Comparison of ENCODE assay signal across 8 cellular contexts in genomic region chr19:54325194-54325621, GRCh38. TPM values are rescaled to one million over a fixed set of nuclear protein-coding genes. Genes with fewer than 3 reads are reported as not detected.
A peak's percentile ranks its signal among the peaks of the same experiment; 100 is the strongest.
DNase-seq lines count a peak whose midpoint lies in the region; ATAC-seq and TF ChIP-seq lines count a peak whose summit lies in the region.

No MANE protein-coding gene starts in this region.

- H2BK5ac ChIP-seq in mesenchymal stem cell (ENCODE audit: low read depth, low read length, poor library complexity, severe bottlenecking): no peak overlapping the region

- H4K91ac ChIP-seq in mesenchymal stem cell (ENCODE audit: low read length): no peak overlapping the region

- no peaks in the 10 kb centered on the region for H3K79me2 ChIP-seq in HCT116 (ENCODE audit: insufficient read depth, low read length)

- no peak for TF ChIP-seq POLR2A in HCT116 (IDR thresholded peaks at IDR 0.05; ENCODE audit: borderline replicate concordance, extremely low read depth, insufficient read depth, insufficient read length)
- TF ChIP-seq POLR2A in heart left ventricle (IDR thresholded peaks at IDR 0.05): no peak
- no peak for TF ChIP-seq POLR2A in spleen (IDR thresholded peaks at IDR 0.05)

- no peak overlapping the region for H3K9ac ChIP-seq in HCT116 (ENCODE audit: low read length)
- H3K9ac ChIP-seq in mesenchymal stem cell (ENCODE audit: low read length): no peak overlapping the region

- peaks cover 8 to 19% (median 14%) of the 10 kb centered on the region in 4 donors for H3K4me1 Mint-ChIP-seq in CD4-positive, alpha-beta memory T cell

- BruUV-seq in HCT116 (replicated peaks; lab: Mats Ljungman, UMichigan) (no TSS peak), Panc1 (replicated peaks; lab: Mats Ljungman, UMichigan) (no TSS peak)

- H2BK12ac ChIP-seq in mesenchymal stem cell (ENCODE audit: low read length in 2 of 2): no peak overlapping the region

- peak; percentile 85 for ATAC-seq in HCT116
- peak; percentile 82 for ATAC-seq in Panc1
- ATAC-seq in heart left ventricle: peak in 2 of 4 donors; percentile 36 to 61

- H3K9me2 ChIP-seq in HCT116 (ENCODE audit: insufficient read depth): no peaks in the 10 kb centered on the region

- H2BK120ac ChIP-seq in mesenchymal stem cell (ENCODE audit: low read depth, low read length): no peak overlapping the region

- peaks cover 11 to 13% of the 10 kb centered on the region in 2 donors for H3K27me3 Mint-ChIP-seq in CD4-positive, alpha-beta memory T cell

- intact Hi-C loops in CD4-positive, alpha-beta memory T cell (cut with micrococcal nuclease): loop anchor here (1.0 kb wide), 2 partner anchors 29 to 66 kb away; no protein-coding TSS in a partner anchor
- intact Hi-C loops in HCT116 (cut with micrococcal nuclease): loop anchor here (1.0 kb wide), 1 partner anchor 65 kb away; no protein-coding TSS in a partner anchor
- intact Hi-C loops in Panc1 (cut with micrococcal nuclease; ENCODE audit: unreplicated experiment): no loop called here
- intact Hi-C loops in heart left ventricle (cut with DNase I): loop anchor here in 7 of 10 donors (1.0 to 10.0 kb wide), 5 partner anchors 65 to 70 kb away; no protein-coding TSS in a partner anchor
- intact Hi-C loops in spleen (cut with DNase I; ENCODE audit: low total_unique reads): loop anchor here (2.0 kb wide), 1 partner anchor 66 kb away; no protein-coding TSS in a partner anchor

- H3K79me1 ChIP-seq in mesenchymal stem cell (replicated peaks; ENCODE audit: low read length, poor library complexity, severe bottlenecking): no peaks in the 10 kb centered on the region

- H3K14ac ChIP-seq in mesenchymal stem cell (ENCODE audit: low read length in 2 of 2): no peak overlapping the region

- H2AK5ac ChIP-seq in mesenchymal stem cell (ENCODE audit: low read length, severe bottlenecking): no peak overlapping the region

- CTCF ChIA-PET in CD4-positive, alpha-beta memory T cell (lab: Charles Lee; ENCODE audit: partially characterized antibody): interaction anchor here (1.0 to 18.5 kb wide), 4 partner anchors 29 to 113 kb away, joined by 4 to 279 read pairs (median 10); no protein-coding TSS in a partner anchor
- CTCF ChIA-PET in HCT116 (lab: Charles Lee): interaction anchor here (0.6 to 1.7 kb wide), 5 partner anchors 9 to 516 kb away, joined by 3 to 7 read pairs (median 3); no protein-coding TSS in a partner anchor
- CTCF ChIA-PET in Panc1 (lab: Charles Lee): interaction anchor here (0.7 to 2.4 kb wide), 3 partner anchors 9 to 66 kb away, joined by 4 to 7 read pairs (median 6); no protein-coding TSS in a partner anchor

- H4K8ac ChIP-seq in mesenchymal stem cell (ENCODE audit: low read length): no peak overlapping the region

- H3K4me1 ChIP-seq in CD4-positive, alpha-beta memory T cell (ENCODE audit: insufficient read depth, low read length): peaks cover 8% of the 10 kb centered on the region
- no peaks in the 10 kb centered on the region for H3K4me1 ChIP-seq in HCT116 (ENCODE audit: control insufficient read depth in 1 of 2, insufficient read depth in 2 of 2, low read length in 2 of 2)
- no peaks in the 10 kb centered on the region for H3K4me1 ChIP-seq in Panc1 (ENCODE audit: control insufficient read depth, insufficient read depth, low read length)
- H3K4me1 ChIP-seq in heart left ventricle: peaks cover 0 to 9% (median 0%) of the 10 kb centered on the region in 12 donors
- peaks cover 0 to 42% (median 24%) of the 10 kb centered on the region in 6 donors for H3K4me1 ChIP-seq in spleen
- H3K4me1 ChIP-seq in mesenchymal stem cell (ENCODE audit: control insufficient read depth, insufficient read depth, low read depth, low read length): no peaks in the 10 kb centered on the region

- no peak overlapping the region for H3K18ac ChIP-seq in mesenchymal stem cell (ENCODE audit: low read depth in 1 of 2, low read length in 2 of 2)

- no peaks in the 10 kb centered on the region for H3K36me3 Mint-ChIP-seq in CD4-positive, alpha-beta memory T cell

- H2AFZ ChIP-seq in HCT116 (ENCODE audit: low read depth, low read length, poor library complexity, severe bottlenecking) (peak overlapping the region; percentile 32), mesenchymal stem cell (ENCODE audit: low read depth, low read length) (no peak overlapping the region)

- RAD21 ChIA-PET in HCT116 (lab: Charles Lee; ENCODE audit: low non-redundant PET in 1 of 2, low total read pairs in 2 of 2, uncharacterized antibody in 2 of 2, unreplicated experiment in 2 of 2): no interaction called here

- DNase-seq in CD4-positive, alpha-beta memory T cell: peak; percentile 59 to 68 (median 64)
- DNase-seq in HCT116 (ENCODE audit: low read depth, low spot score) (peak; percentile 31), Panc1 (ENCODE audit: low read depth, low spot score) (peak; percentile 53), heart left ventricle (no peak), spleen (no peak), NCI-H226 (no peak), mesenchymal stem cell (no peak)
- DNase-seq in activated naive CD4-positive, alpha-beta T cell treated with Interleukin-2 at 50 U/mL for 16 hours: peak; percentile 37

- H3K4me3 Mint-ChIP-seq in CD4-positive, alpha-beta memory T cell: no peak overlapping the region

- in situ Hi-C loops in Panc1 (cut with HindIII; ENCODE audit: low pct_unique_long_range_greater_than_20kb, low sequenced_read_pairs): no loop called here

- no peaks in the 10 kb centered on the region for H4K20me1 ChIP-seq in HCT116 (ENCODE audit: insufficient read depth)

- H3K36me3 ChIP-seq in CD4-positive, alpha-beta memory T cell (ENCODE audit: insufficient read depth, low read length): no peaks in the 10 kb centered on the region
- H3K36me3 ChIP-seq in HCT116 (ENCODE audit: control insufficient read depth in 1 of 2, insufficient read depth in 2 of 2, low read length in 2 of 2) (no peaks in the 10 kb centered on the region), Panc1 (ENCODE audit: control insufficient read depth, insufficient read depth, low read length) (no peaks in the 10 kb centered on the region), heart left ventricle (no peaks in the 10 kb centered on the region), spleen (no peaks in the 10 kb centered on the region), mesenchymal stem cell (ENCODE audit: control insufficient read depth in 1 of 2, insufficient read depth in 2 of 2, low read depth in 1 of 2, low read length in 2 of 2) (no peaks in the 10 kb centered on the region)

- 5 to 8% (median 7%) methylated on average over 4 of the region's 4 CpGs for WGBS in heart left ventricle, 4 donors
- WGBS in spleen, 5 donors: 5 to 11% (median 7%) methylated on average over 4 of the region's 4 CpGs
- 5% methylated on average over 4 of the region's 4 CpGs for whole genome bisulfite sequencing in mesenchymal stem cell

- no peaks in the 10 kb centered on the region for H3K9me3 Mint-ChIP-seq in CD4-positive, alpha-beta memory T cell

- H2BK15ac ChIP-seq in mesenchymal stem cell (ENCODE audit: low read depth, poor library complexity, severe bottlenecking): no peak overlapping the region

- H3K4me3 ChIP-seq in CD4-positive, alpha-beta memory T cell (ENCODE audit: low read length in 2 of 2): no peak overlapping the region
- H3K4me3 ChIP-seq in HCT116 (replicated peaks in 1 of 2; ENCODE audit: low read depth in 1 of 2, low read length in 2 of 2) (no peak overlapping the region), Panc1 (ENCODE audit: low read depth in 2 of 2, low read length in 2 of 2) (no peak overlapping the region), heart left ventricle (no peak overlapping the region), spleen (no peak overlapping the region), mesenchymal stem cell (ENCODE audit: insufficient read depth in 1 of 2, low read depth in 1 of 2, low read length in 2 of 2) (no peak overlapping the region)

- no peak overlapping the region for H3K4ac ChIP-seq in mesenchymal stem cell (ENCODE audit: low read depth in 1 of 2, low read length in 2 of 2)

- no peak overlapping the region for H3K23ac ChIP-seq in mesenchymal stem cell (ENCODE audit: low read length in 2 of 2)

- TF ChIP-seq CTCF in HCT116 (IDR thresholded peaks at IDR 0.05 in 2 of 3, conservative IDR thresholded peaks at IDR 0.05 in 1 of 3; ENCODE audit: borderline replicate concordance in 1 of 3, insufficient read depth in 1 of 3, low read depth in 2 of 3, low read length in 2 of 3): peak; percentile 64 to 91 (median 81); a peak in 5 of 6 replicates
- peak; percentile 98 for TF ChIP-seq CTCF in Panc1 (IDR thresholded peaks at IDR 0.05)
- peak; percentile 61 to 83 (median 75) for TF ChIP-seq CTCF in heart left ventricle (IDR thresholded peaks at IDR 0.05)
- peak; percentile 52 to 90 (median 82) for TF ChIP-seq CTCF in spleen (IDR thresholded peaks at IDR 0.05 in 8 of 11, conservative IDR thresholded peaks at IDR 0.05 in 3 of 11)

- H3K27ac ChIP-seq in CD4-positive, alpha-beta memory T cell (ENCODE audit: low read depth, low read length): no peak overlapping the region
- no peak overlapping the region for H3K27ac ChIP-seq in HCT116 (ENCODE audit: low read depth, low read length)
- no peak overlapping the region for H3K27ac ChIP-seq in Panc1 (ENCODE audit: low read length)
- no peak overlapping the region for H3K27ac ChIP-seq in heart left ventricle
- peak overlapping the region in 4 of 8 donors; percentile 5 to 53 (median 25) for H3K27ac ChIP-seq in spleen
- H3K27ac ChIP-seq in mesenchymal stem cell (ENCODE audit: low read length, poor library complexity, severe bottlenecking): no peak overlapping the region

- H3K27me3 ChIP-seq in CD4-positive, alpha-beta memory T cell (ENCODE audit: insufficient read depth, low read length): no peaks in the 10 kb centered on the region
- H3K27me3 ChIP-seq in HCT116 (ENCODE audit: insufficient read depth, low read length) (no peaks in the 10 kb centered on the region), Panc1 (ENCODE audit: control insufficient read depth, insufficient read depth, low read length) (peaks cover 7% of the 10 kb centered on the region; the same call in 1 of the 2 replicates), heart left ventricle (peaks cover 0 to 39% (median 5%) of the 10 kb centered on the region in 9 donors), spleen (replicated peaks in 1 of 7) (peaks cover 0 to 6% (median 0%) of the 10 kb centered on the region in 7 donors), mesenchymal stem cell (ENCODE audit: control insufficient read depth in 1 of 2, insufficient read depth in 1 of 2, low read length in 2 of 2) (peaks cover 0 to 20% of the 10 kb centered on the region in 2 experiments)

- peak overlapping the region in 2 of 7 donors; percentile 0 to 58 for H3K27ac Mint-ChIP-seq in CD4-positive, alpha-beta memory T cell

- H3K9me3 ChIP-seq in CD4-positive, alpha-beta memory T cell (ENCODE audit: control insufficient read depth in 1 of 2, low read length in 2 of 2): no peaks in the 10 kb centered on the region
- H3K9me3 ChIP-seq in HCT116 (ENCODE audit: control insufficient read depth in 1 of 2, insufficient read depth in 1 of 2, low read depth in 1 of 2, low read length in 2 of 2): peaks cover 0 to 6% of the 10 kb centered on the region in 2 experiments; a peak in 2 of 4 replicates
- H3K9me3 ChIP-seq in Panc1 (ENCODE audit: control insufficient read depth, insufficient read depth, low read depth, low read length): no peaks in the 10 kb centered on the region
- no peaks in the 10 kb centered on the region for H3K9me3 ChIP-seq in heart left ventricle
- H3K9me3 ChIP-seq in spleen: no peaks in the 10 kb centered on the region
- H3K9me3 ChIP-seq in mesenchymal stem cell (ENCODE audit: control insufficient read depth, low read length): peaks cover 2% of the 10 kb centered on the region

- no peak overlapping the region for H3K4me2 ChIP-seq in HCT116 (ENCODE audit: low read length)
- no peak overlapping the region for H3K4me2 ChIP-seq in mesenchymal stem cell (ENCODE audit: low read length, poor library complexity, severe bottlenecking)

- peak; percentile 52 for TF ChIP-seq RAD21 in HCT116 (IDR thresholded peaks at IDR 0.05; ENCODE audit: low read depth)

- POLR2A ChIA-PET in CD4-positive, alpha-beta memory T cell (lab: Charles Lee; ENCODE audit: partially characterized antibody): interaction anchor here (1.8 to 2.7 kb wide), 2 partner anchors 63 to 64 kb away, joined by 9 read pairs; no protein-coding TSS in a partner anchor
- POLR2A ChIA-PET in HCT116 (lab: Charles Lee) (no interaction called here), Panc1 (lab: Charles Lee) (no interaction called here)

RNA-seq across cellular contexts. Expression of gene LILRA5, which starts 12.2 kb away (rescaled TPM):
- total RNA-seq in CD4-positive, alpha-beta memory T cell: under 1 TPM; 0.36 to 0.38 TPM
- polyA plus RNA-seq in CD4-positive, alpha-beta memory T cell: not detected
- not detected for total RNA-seq in HCT116 (2021; ENCODE audit: unreplicated experiment)
- not detected in 2 replicates for polyA plus RNA-seq in HCT116 (2012)
- total RNA-seq in Panc1 (2021; ENCODE audit: unreplicated experiment): not detected
- polyA plus RNA-seq in Panc1 (2012; ENCODE audit: insufficient read length): not detected
- 10 to 100 TPM in 1 of 9 donors, 1 to 10 TPM in 6, under 1 TPM in 1, not detected in 1; 0.27 to 16.2 (median 1.5) TPM for total RNA-seq in heart left ventricle
- 1 to 10 TPM in 1 of 2 donors, under 1 TPM in 1; 0.19 to 4.7 TPM for polyA plus RNA-seq in heart left ventricle
- 100 to 1,000 TPM in 2 of 7 donors, 10 to 100 TPM in 5; 43.3 to 262 (median 79.9) TPM for total RNA-seq in spleen
- 10 to 100 TPM; 16.3 to 53.6 (median 34.5) TPM for polyA plus RNA-seq in spleen
- polyA plus RNA-seq in mesenchymal stem cell (2013, experiment 1 of 2): not detected
- not detected for polyA plus RNA-seq in mesenchymal stem cell (2013, experiment 2 of 2)

RNA-seq across cellular contexts. Expression of gene LILRA4, which starts 13.8 kb away (rescaled TPM):
- total RNA-seq in CD4-positive, alpha-beta memory T cell: not detected
- under 1 TPM in 1 of 2 donors, not detected in 1; 0.45 TPM for polyA plus RNA-seq in CD4-positive, alpha-beta memory T cell
- not detected for total RNA-seq in HCT116 (2021; ENCODE audit: unreplicated experiment)
- polyA plus RNA-seq in HCT116 (2012): not detected in 2 replicates
- not detected for total RNA-seq in Panc1 (2021; ENCODE audit: unreplicated experiment)
- polyA plus RNA-seq in Panc1 (2012; ENCODE audit: insufficient read length): not detected
- not detected for total RNA-seq in heart left ventricle
- not detected for polyA plus RNA-seq in heart left ventricle
- total RNA-seq in spleen: 10 to 100 TPM; 11.5 to 61.1 (median 17.5) TPM
- polyA plus RNA-seq in spleen: 10 to 100 TPM; 32.1 to 80.9 (median 39.8) TPM
- not detected for polyA plus RNA-seq in mesenchymal stem cell (2013, experiment 1 of 2)
- not detected for polyA plus RNA-seq in mesenchymal stem cell (2013, experiment 2 of 2)

RNA-seq across cellular contexts. Expression of gene LAIR1, which starts 39.5 kb away (rescaled TPM):
- 10 to 100 TPM; 57.6 to 59.8 TPM for total RNA-seq in CD4-positive, alpha-beta memory T cell
- 10 to 100 TPM; 23.1 to 60.5 TPM for polyA plus RNA-seq in CD4-positive, alpha-beta memory T cell
- total RNA-seq in HCT116 (2021; ENCODE audit: unreplicated experiment): 0.89 TPM
- polyA plus RNA-seq in HCT116 (2012): 0.34 and 0.39 TPM in 2 replicates
- 0.05 TPM for total RNA-seq in Panc1 (2021; ENCODE audit: unreplicated experiment)
- polyA plus RNA-seq in Panc1 (2012; ENCODE audit: insufficient read length): not detected
- 100 to 1,000 TPM in 1 of 9 donors, 10 to 100 TPM in 1, 1 to 10 TPM in 7; 3.5 to 102 (median 5.4) TPM for total RNA-seq in heart left ventricle
- polyA plus RNA-seq in heart left ventricle: 1 to 10 TPM; 2.9 to 5.3 TPM
- 100 to 1,000 TPM in 6 of 7 donors, 10 to 100 TPM in 1; 95.9 to 164 (median 125) TPM for total RNA-seq in spleen
- 10 to 100 TPM; 56.3 to 74.8 (median 71.1) TPM for polyA plus RNA-seq in spleen
- not detected for polyA plus RNA-seq in mesenchymal stem cell (2013, experiment 1 of 2)
- polyA plus RNA-seq in mesenchymal stem cell (2013, experiment 2 of 2): not detected

RNA-seq across cellular contexts. Expression of gene LILRB2, which starts 44.3 kb away (rescaled TPM):
- 1 to 10 TPM in 1 of 2 experiments, under 1 TPM in 1; 0.58 to 1.2 TPM for total RNA-seq in CD4-positive, alpha-beta memory T cell
- not detected for polyA plus RNA-seq in CD4-positive, alpha-beta memory T cell
- total RNA-seq in HCT116 (2021; ENCODE audit: unreplicated experiment): not detected
- polyA plus RNA-seq in HCT116 (2012): not detected in 2 replicates
- not detected for total RNA-seq in Panc1 (2021; ENCODE audit: unreplicated experiment)
- polyA plus RNA-seq in Panc1 (2012; ENCODE audit: insufficient read length): not detected
- total RNA-seq in heart left ventricle: 10 to 100 TPM in 2 of 9 donors, 1 to 10 TPM in 6, under 1 TPM in 1; 0.83 to 43.6 (median 1.7) TPM
- 1 to 10 TPM; 1.2 to 2.7 TPM for polyA plus RNA-seq in heart left ventricle
- total RNA-seq in spleen: 100 to 1,000 TPM in 3 of 7 donors, 10 to 100 TPM in 4; 52.9 to 209 (median 94.5) TPM
- polyA plus RNA-seq in spleen: 10 to 100 TPM; 10.2 to 26.0 (median 23.8) TPM
- polyA plus RNA-seq in mesenchymal stem cell (2013, experiment 1 of 2): not detected
- not detected for polyA plus RNA-seq in mesenchymal stem cell (2013, experiment 2 of 2)

Comparison
In these comparisons a context has a peak if more than half of its experiments do, and no peak if none do; other contexts are left out.
1. DNase-seq: peak in CD4-positive, alpha-beta memory T cell (5 of 5), HCT116 (single experiment), Panc1 (single experiment) and activated naive CD4-positive, alpha-beta T cell treated with Interleukin-2 at 50 U/mL for 16 hours (single experiment); none in heart left ventricle (0 of 5), spleen (single experiment), NCI-H226 (single experiment) and mesenchymal stem cell (single experiment).
2. RNA of gene LILRA4, which starts 13.8 kb away (total RNA-seq): 11.5 to 61.1 TPM in spleen; not detected in Panc1 (single experiment), not detected in CD4-positive, alpha-beta memory T cell, not detected in HCT116 (single experiment) and not detected in heart left ventricle; every median in the first group is over 4 times any median in the second.
3. Peak in every context shown above with its lines, with median percentiles within 50 percentile points of each other: CTCF ChIP-seq.